ENCODE assay signal across 22 cellular contexts in the genomic region with DNA sequence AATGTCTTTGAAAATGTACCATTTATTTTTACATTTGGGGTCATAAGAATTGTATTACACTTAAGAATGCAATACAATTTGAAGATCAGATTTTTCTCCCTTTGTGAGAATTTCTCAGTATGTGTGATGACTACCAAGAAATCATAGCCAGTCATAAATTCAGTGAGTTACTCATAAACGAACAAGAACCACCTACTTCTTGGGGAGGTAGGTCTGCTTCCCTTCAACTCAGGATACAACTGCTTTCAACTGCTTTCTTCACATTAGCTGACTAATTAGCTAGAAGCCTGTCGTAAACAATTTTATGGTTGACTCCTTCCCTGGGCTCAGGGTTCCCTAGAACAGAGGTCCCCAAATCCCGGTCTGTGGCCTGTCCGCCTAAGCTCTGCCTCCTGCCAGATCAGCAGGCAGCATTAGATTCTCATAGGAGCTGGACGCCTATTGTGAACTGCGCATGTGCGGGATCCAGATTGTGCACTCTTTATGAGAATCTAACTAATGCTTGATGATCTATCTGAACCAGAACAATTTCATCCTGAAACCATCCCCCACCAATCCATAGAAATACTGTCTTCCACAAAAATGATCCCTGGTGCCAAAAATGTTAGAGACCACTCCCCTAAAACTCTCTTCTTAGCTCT. TPM values are rescaled to one million over a fixed set of nuclear protein-coding genes. Genes with fewer than 3 reads are reported as not detected.
DNase-seq lines count a peak whose midpoint lies in the region; TF ChIP-seq lines count a peak whose summit lies in the region.
"Had no signal": no experiment of that assay in that cellular context is flagged by ENCODE, and none has a peak within 500 bp of the region (broad histone marks: within the 10 kb centered on the region; RNA-seq: fewer than 3 reads in every experiment).

No MANE protein-coding gene starts in this region.

- H3K27ac ChIP-seq in trophoblast cell (ENCODE audit: low read depth, low read length) (no peak overlapping the region), ascending aorta (no peak overlapping the region)
- H3K27ac ChIP-seq: HL-60, SK-N-MC had no signal

- H2AK5ac ChIP-seq in trophoblast cell (ENCODE audit: low read length): no peak overlapping the region

- intact Hi-C loops in ascending aorta (cut with DNase I): no loop called here

- TF ChIP-seq CTCF in ascending aorta (IDR thresholded peaks at IDR 0.05): no peak

- H2BK120ac ChIP-seq in trophoblast cell (ENCODE audit: insufficient read depth, low read length, poor library complexity): no peak overlapping the region

- no peak overlapping the region for H4K8ac ChIP-seq in trophoblast cell (ENCODE audit: low read depth, low read length)

- H3K18ac ChIP-seq in trophoblast cell (ENCODE audit: low read length): no peak overlapping the region

- H3K14ac ChIP-seq in trophoblast cell (ENCODE audit: low read length): no peak overlapping the region

- no peak overlapping the region for H4K91ac ChIP-seq in trophoblast cell (ENCODE audit: low read depth, low read length)

- H3K9ac ChIP-seq in adipocyte (ENCODE audit: low read length) (peak overlapping the region; percentile 8), trophoblast cell (ENCODE audit: low read length) (no peak overlapping the region)

- WGBS in trophoblast cell (ENCODE audit: extremely low coverage, insufficient coverage, insufficient read length): no CpG with 5 or more reads among the region's 7 CpGs

- H3K27me3 ChIP-seq in adipocyte (replicated peaks; ENCODE audit: control insufficient read depth, insufficient read depth, low read length): no peaks in the 10 kb centered on the region
- no peaks in the 10 kb centered on the region for H3K27me3 ChIP-seq in trophoblast cell (ENCODE audit: insufficient read depth, low read length)
- no peaks in the 10 kb centered on the region for H3K27me3 ChIP-seq in ascending aorta

- no peaks in the 10 kb centered on the region for H3K79me2 ChIP-seq in trophoblast cell (ENCODE audit: control insufficient read depth, insufficient read depth, low read length, poor library complexity)

- H3K4me1 ChIP-seq in adipocyte (ENCODE audit: control insufficient read depth, insufficient read depth, low read length): peaks cover 20% of the 10 kb centered on the region
- H3K4me1 ChIP-seq in trophoblast cell (ENCODE audit: control insufficient read depth in 1 of 2, insufficient read depth in 2 of 2, low read length in 2 of 2): no peaks in the 10 kb centered on the region
- peaks cover 0 to 2% of the 10 kb centered on the region in 2 donors for H3K4me1 ChIP-seq in ascending aorta

- H3K4ac ChIP-seq in trophoblast cell (ENCODE audit: low read depth, low read length): no peak overlapping the region

- H2AFZ ChIP-seq in trophoblast cell (ENCODE audit: insufficient read depth, low read length, poor library complexity): no peak overlapping the region

- H3K4me2 ChIP-seq in trophoblast cell (ENCODE audit: low read length): no peak overlapping the region

- H3K4me3 ChIP-seq in adipocyte (ENCODE audit: low read length) (no peak overlapping the region), trophoblast cell (ENCODE audit: low read depth, low read length) (no peak overlapping the region), ascending aorta (no peak overlapping the region)
- H3K4me3 ChIP-seq: HAP-1, SK-N-MC had no signal

- H3K9me3 ChIP-seq in adipocyte (ENCODE audit: control insufficient read depth, low read length) (no peaks in the 10 kb centered on the region), trophoblast cell (ENCODE audit: insufficient read depth, low read depth, low read length) (no peaks in the 10 kb centered on the region), ascending aorta (no peaks in the 10 kb centered on the region)
- H3K9me3 ChIP-seq: HAP-1 had no signal

- H3K23ac ChIP-seq in trophoblast cell (ENCODE audit: low read length): no peak overlapping the region

- peaks cover 12% of the 10 kb centered on the region for H3K36me3 ChIP-seq in adipocyte (ENCODE audit: control insufficient read depth, insufficient read depth, low read length, severe bottlenecking)
- H3K36me3 ChIP-seq in trophoblast cell (ENCODE audit: control insufficient read depth in 1 of 2, insufficient read depth in 2 of 2, low read length in 2 of 2): no peaks in the 10 kb centered on the region
- peaks cover 0 to 16% of the 10 kb centered on the region in 2 donors for H3K36me3 ChIP-seq in ascending aorta
- H3K36me3 ChIP-seq: HAP-1 had no signal

- H2BK12ac ChIP-seq in trophoblast cell (ENCODE audit: low read length): no peak overlapping the region

- no peak overlapping the region for H2BK5ac ChIP-seq in trophoblast cell (ENCODE audit: low read depth, low read length, poor library complexity)

- no peaks in the 10 kb centered on the region for H3K79me1 ChIP-seq in trophoblast cell (ENCODE audit: low read length)

- DNase-seq in NOMO-1 treated with DMSO at 0.1 percent for 48 hours (lab: John Stamatoyannopoulos, UW; ENCODE audit: unreplicated experiment) (peak; percentile 40), NOMO-1 treated with dmso at 0.1 percent for 144 hours (lab: John Stamatoyannopoulos, UW; ENCODE audit: unreplicated experiment) (no peak), NCI-H748 (lab: John Stamatoyannopoulos, UW; ENCODE audit: unreplicated experiment) (peak; percentile 38), adipocyte (ENCODE audit: low read depth) (no peak), trophoblast cell (peak; percentile 13 to 75), NCI-H226 (no peak), ascending aorta (ENCODE audit: low spot score in 2 of 2) (no peak)
- DNase-seq in activated CD4-positive, alpha-beta T cell treated with anti-CD3 and anti-CD28 coated beads for 4 hours: no peak
- DNase-seq: 8988T; CD8-positive, alpha-beta T cell; DMS79 treated with DMSO at 0.1 percent for 48 hours; NCI-H1105 treated with DMSO at 0.1 percent for 48 hours; NCI-H1694 treated with DMSO at 0.1 percent for 48 hours; NCI-H2107; NCI-H526 treated with DMSO at 0.1 percent for 48 hours had no signal

- H4K12ac ChIP-seq in trophoblast cell (ENCODE audit: low read depth, low read length): no peak overlapping the region

RNA-seq across cellular contexts. Expression of gene ANG, which starts 3.7 kb away (rescaled TPM):
- 2.5 and 3.4 TPM in 2 replicates for polyA plus RNA-seq in trophoblast cell (2013)
- 4.2 TPM for total RNA-seq in ascending aorta

RNA-seq across cellular contexts. Expression of gene RNASE4, which starts 7.9 kb away (rescaled TPM):
- polyA plus RNA-seq in trophoblast cell (2013): 3.7 and 4.6 TPM in 2 replicates
- 23.2 TPM for total RNA-seq in ascending aorta

RNA-seq across cellular contexts. Expression of gene OR6S1, which starts 50.7 kb away (rescaled TPM):
- not detected in 2 replicates for polyA plus RNA-seq in trophoblast cell (2013)
- not detected for total RNA-seq in ascending aorta
- total RNA-seq: CD8-positive, alpha-beta T cell; G401; LHCN-M2 had no signal
- polyA plus RNA-seq: BJ, IgD-negative memory B cell had no signal

RNA-seq across cellular contexts. Expression of gene EDDM3A, which starts 53.5 kb away (rescaled TPM):
- polyA plus RNA-seq in trophoblast cell (2013): 0.11 TPM in 2 replicates
- total RNA-seq in ascending aorta: not detected
- total RNA-seq: CD8-positive, alpha-beta T cell; G401; LHCN-M2 had no signal
- polyA plus RNA-seq: BJ, IgD-negative memory B cell had no signal

Comparison
In these comparisons a context has a peak if more than half of its experiments do, and no peak if none do; other contexts are left out.
1. DNase-seq: peak in NOMO-1 treated with DMSO at 0.1 percent for 48 hours (single experiment), NCI-H748 (single experiment) and trophoblast cell (2 of 2); none in NOMO-1 treated with dmso at 0.1 percent for 144 hours (single experiment), adipocyte (single experiment), activated CD4-positive, alpha-beta T cell treated with anti-CD3 and anti-CD28 coated beads for 4 hours (0 of 2), NCI-H226 (single experiment) and ascending aorta (0 of 2).